ENCODE assay signal across 8 cellular contexts in genomic region chr1:41951492-41951891, GRCh38. TPM values are rescaled to one million over a fixed set of nuclear protein-coding genes. Genes with fewer than 3 reads are reported as not detected.
A peak's percentile ranks its signal among the peaks of the same experiment; 100 is the strongest.
DNase-seq lines count a peak whose midpoint lies in the region; ATAC-seq and TF ChIP-seq lines count a peak whose summit lies in the region.
"Not testable (repeated sequence)": the region's sequence is repeated elsewhere in the genome, so short reads cannot be mapped to it uniquely, and the experiment has no call there.

No MANE protein-coding gene starts in this region.

- H3K4me3 Mint-ChIP-seq in Calu3 (ENCODE audit: low read depth, unreplicated experiment); activated CD4-positive, alpha-beta T cell treated with anti-CD3 and anti-CD28 coated beads, Interleukin-2, amount 10 ng/mL, durations not matched to agents 24 days and 14 days; activated T-helper 1 cell treated with anti-CD3 and anti-CD28 coated beads, Interleukin-12 subunit alpha, Interleukin-12 subunit beta, Interleukin-2, Interleukin-4 antibody, amounts not matched to agents 30 ng/mL and 10 ng/mL and 1 ng/mL, durations not matched to agents 14 hours and 24 hours and 36 hours; stimulated activated effector memory CD8-positive, alpha-beta T cell treated with anti-CD3 and anti-CD28 coated beads, Interleukin-12 subunit alpha, Interleukin-12 subunit beta, amount 100 ng/mL, for 72 hours: not testable (repeated sequence)

- not testable (repeated sequence) for H3K4me3 ChIP-seq in MM.1S (ENCODE audit: low read length); mammary epithelial cell (replicated peaks in 1 of 3; ENCODE audit: insufficient read depth in 1 of 3, low read depth in 2 of 3, low read length in 3 of 3)

- not testable (repeated sequence) for H3K79me2 ChIP-seq in MM.1S (ENCODE audit: low read length)
- peaks cover 12% of the 10 kb centered on the region for H3K79me2 ChIP-seq in mammary epithelial cell (ENCODE audit: insufficient read depth, low read length)

- H3K36me3 ChIP-seq in MM.1S (replicated peaks; ENCODE audit: insufficient read depth, low read length); mammary epithelial cell (ENCODE audit: insufficient read depth, low read length): not testable (repeated sequence)

- not testable (repeated sequence) for DNase-seq in Calu3; MM.1S; activated CD4-positive, alpha-beta T cell treated with anti-CD3 and anti-CD28 coated beads, Interleukin-2, amount 10 ng/mL, durations not matched to agents 24 days and 14 days; activated T-helper 1 cell treated with anti-CD3 and anti-CD28 coated beads, Interleukin-12 subunit alpha, Interleukin-12 subunit beta, Interleukin-2, Interleukin-4 antibody, amounts not matched to agents 30 ng/mL and 10 ng/mL and 1 ng/mL, durations not matched to agents 14 hours and 24 hours and 36 hours (ENCODE audit: low spot score); mammary epithelial cell
- DNase-seq in activated T-cell treated with anti-CD3 and anti-CD28 coated beads for 24 hours (ENCODE audit: low read depth) = peak; percentile 7
- peak in 1 of 2 donors; percentile 58 for DNase-seq in activated naive CD4-positive, alpha-beta T cell treated with anti-CD3 and anti-CD28 coated beads, Interleukin-2, amount 50 U/mL, for 72 hours (ENCODE audit: low spot score in 2 of 2)
- DNase-seq in stimulated activated effector memory CD8-positive, alpha-beta T cell treated with anti-CD3 and anti-CD28 coated beads, Interleukin-12 subunit alpha, Interleukin-12 subunit beta, amount 100 ng/mL, for 72 hours (ENCODE audit: low spot score in 2 of 2) = peak in 1 of 2 donors; percentile 45

- intact Hi-C loops in Calu3 (cut with micrococcal nuclease; ENCODE audit: unreplicated experiment); mammary epithelial cell (cut with micrococcal nuclease): not testable (repeated sequence)
- intact Hi-C loops in activated CD4-positive, alpha-beta T cell treated with anti-CD3 and anti-CD28 coated beads, Interleukin-2, amount 10 ng/mL, durations not matched to agents 24 days and 14 days (cut with micrococcal nuclease) = loop anchor here (1.0 kb wide), 1 partner anchor 66 kb away; no protein-coding TSS in a partner anchor
- intact Hi-C loops in activated T-helper 1 cell treated with anti-CD3 and anti-CD28 coated beads, Interleukin-12 subunit alpha, Interleukin-12 subunit beta, Interleukin-2, Interleukin-4 antibody, amounts not matched to agents 30 ng/mL and 10 ng/mL and 1 ng/mL, durations not matched to agents 14 hours and 24 hours and 36 hours (cut with micrococcal nuclease) = loop anchor here (2.0 kb wide), 3 partner anchors 15 to 65 kb away; no protein-coding TSS in a partner anchor

- not testable (repeated sequence) for H3K9me3 Mint-ChIP-seq in Calu3 (ENCODE audit: low read depth, unreplicated experiment); stimulated activated effector memory CD8-positive, alpha-beta T cell treated with anti-CD3 and anti-CD28 coated beads, Interleukin-12 subunit alpha, Interleukin-12 subunit beta, amount 100 ng/mL, for 72 hours
- peaks cover 29% of the 10 kb centered on the region for H3K9me3 Mint-ChIP-seq in activated CD4-positive, alpha-beta T cell treated with anti-CD3 and anti-CD28 coated beads, Interleukin-2, amount 10 ng/mL, durations not matched to agents 24 days and 14 days
- peaks cover 44% of the 10 kb centered on the region for H3K9me3 Mint-ChIP-seq in activated T-helper 1 cell treated with anti-CD3 and anti-CD28 coated beads, Interleukin-12 subunit alpha, Interleukin-12 subunit beta, Interleukin-2, Interleukin-4 antibody, amounts not matched to agents 30 ng/mL and 10 ng/mL and 1 ng/mL, durations not matched to agents 14 hours and 24 hours and 36 hours
- H3K9me3 Mint-ChIP-seq in activated naive CD4-positive, alpha-beta T cell treated with anti-CD3 and anti-CD28 coated beads, Interleukin-2, amount 50 U/mL, for 72 hours = peaks cover 12 to 30% of the 10 kb centered on the region in 2 donors

- peaks cover 13% of the 10 kb centered on the region for H3K36me3 Mint-ChIP-seq in Calu3 (ENCODE audit: insufficient read depth, unreplicated experiment)
- peaks cover 17% of the 10 kb centered on the region for H3K36me3 Mint-ChIP-seq in activated CD4-positive, alpha-beta T cell treated with anti-CD3 and anti-CD28 coated beads, Interleukin-2, amount 10 ng/mL, durations not matched to agents 24 days and 14 days (ENCODE audit: low read depth)
- H3K36me3 Mint-ChIP-seq in activated T-helper 1 cell treated with anti-CD3 and anti-CD28 coated beads, Interleukin-12 subunit alpha, Interleukin-12 subunit beta, Interleukin-2, Interleukin-4 antibody, amounts not matched to agents 30 ng/mL and 10 ng/mL and 1 ng/mL, durations not matched to agents 14 hours and 24 hours and 36 hours (ENCODE audit: low read depth) = peaks cover 12% of the 10 kb centered on the region
- peaks cover 7 to 56% of the 10 kb centered on the region in 2 donors for H3K36me3 Mint-ChIP-seq in activated naive CD4-positive, alpha-beta T cell treated with anti-CD3 and anti-CD28 coated beads, Interleukin-2, amount 50 U/mL, for 72 hours
- H3K36me3 Mint-ChIP-seq in stimulated activated effector memory CD8-positive, alpha-beta T cell treated with anti-CD3 and anti-CD28 coated beads, Interleukin-12 subunit alpha, Interleukin-12 subunit beta, amount 100 ng/mL, for 72 hours = not testable (repeated sequence)

- peak; percentile 28 to 78 for ATAC-seq in activated naive CD4-positive, alpha-beta T cell treated with anti-CD3 and anti-CD28 coated beads, Interleukin-2, amount 50 U/mL, for 72 hours
- ATAC-seq in stimulated activated effector memory CD8-positive, alpha-beta T cell treated with anti-CD3 and anti-CD28 coated beads, Interleukin-12 subunit alpha, Interleukin-12 subunit beta, amount 100 ng/mL, for 72 hours = not testable (repeated sequence)

- H3K9me2 ChIP-seq in MM.1S (replicated peaks; ENCODE audit: insufficient read depth, low read length) = not testable (repeated sequence)

- WGBS in mammary epithelial cell (ENCODE audit: low coverage, missing lambda C conversion rate) = 84% methylated on average over 3 of the region's 3 CpGs

- H2AFZ ChIP-seq in MM.1S (ENCODE audit: low read length); mammary epithelial cell (ENCODE audit: low read depth, low read length): not testable (repeated sequence)

- CTCF ChIA-PET in Calu3 (lab: Charles Lee); mammary epithelial cell (lab: Charles Lee; ENCODE audit: low non-redundant PET): not testable (repeated sequence)

- H3K27ac Mint-ChIP-seq in Calu3 (ENCODE audit: unreplicated experiment) = peak overlapping the region; percentile 53
- peak overlapping the region; percentile 46 for H3K27ac Mint-ChIP-seq in activated CD4-positive, alpha-beta T cell treated with anti-CD3 and anti-CD28 coated beads, Interleukin-2, amount 10 ng/mL, durations not matched to agents 24 days and 14 days
- peak overlapping the region; percentile 62 for H3K27ac Mint-ChIP-seq in activated T-helper 1 cell treated with anti-CD3 and anti-CD28 coated beads, Interleukin-12 subunit alpha, Interleukin-12 subunit beta, Interleukin-2, Interleukin-4 antibody, amounts not matched to agents 30 ng/mL and 10 ng/mL and 1 ng/mL, durations not matched to agents 14 hours and 24 hours and 36 hours
- H3K27ac Mint-ChIP-seq in activated naive CD4-positive, alpha-beta T cell treated with anti-CD3 and anti-CD28 coated beads, Interleukin-2, amount 50 U/mL, for 72 hours = peak overlapping the region in 1 of 2 donors; percentile 96
- peak overlapping the region; percentile 62 for H3K27ac Mint-ChIP-seq in stimulated activated effector memory CD8-positive, alpha-beta T cell treated with anti-CD3 and anti-CD28 coated beads, Interleukin-12 subunit alpha, Interleukin-12 subunit beta, amount 100 ng/mL, for 72 hours

- in situ Hi-C loops in mammary epithelial cell (cut with MboI; ENCODE audit: low sequenced_read_pairs in 2 of 2) = not testable (repeated sequence)

- H4K20me1 ChIP-seq in MM.1S (ENCODE audit: insufficient read depth, low read length); mammary epithelial cell (ENCODE audit: insufficient read depth, low read length): not testable (repeated sequence)

- H3F3A ChIP-seq in MM.1S (ENCODE audit: insufficient read depth, low read length) = peaks cover 14% of the 10 kb centered on the region

- H3K27ac ChIP-seq in MM.1S (ENCODE audit: low read length) = peak overlapping the region; percentile 21; the same call in 1 of the 2 replicates
- H3K27ac ChIP-seq in mammary epithelial cell (ENCODE audit: insufficient read depth, low read depth, low read length) = peak overlapping the region; percentile 47

- H3K27me3 Mint-ChIP-seq in Calu3 (ENCODE audit: unreplicated experiment); activated CD4-positive, alpha-beta T cell treated with anti-CD3 and anti-CD28 coated beads, Interleukin-2, amount 10 ng/mL, durations not matched to agents 24 days and 14 days; activated T-helper 1 cell treated with anti-CD3 and anti-CD28 coated beads, Interleukin-12 subunit alpha, Interleukin-12 subunit beta, Interleukin-2, Interleukin-4 antibody, amounts not matched to agents 30 ng/mL and 10 ng/mL and 1 ng/mL, durations not matched to agents 14 hours and 24 hours and 36 hours (ENCODE audit: insufficient read depth): not testable (repeated sequence)

- H3K9ac ChIP-seq in MM.1S (ENCODE audit: low read length); mammary epithelial cell (ENCODE audit: insufficient read depth, low read length): not testable (repeated sequence)

- H3K4me1 ChIP-seq in MM.1S (ENCODE audit: low read length) (peaks cover 33% of the 10 kb centered on the region), mammary epithelial cell (ENCODE audit: insufficient read depth, low read length) (peaks cover 53% of the 10 kb centered on the region)

- not testable (repeated sequence) for BruUV-seq in Calu3 (replicated peaks; lab: Mats Ljungman, UMichigan); mammary epithelial cell (replicated peaks; lab: Mats Ljungman, UMichigan)

- not testable (repeated sequence) for TF ChIP-seq CTCF in Calu3 (IDR thresholded peaks at IDR 0.05; ENCODE audit: unreplicated experiment); MM.1S (IDR thresholded peaks at IDR 0.05; ENCODE audit: low read length); mammary epithelial cell (conservative IDR thresholded peaks at IDR 0.05 in 1 of 2, IDR thresholded peaks at IDR 0.05 in 1 of 2; ENCODE audit: extremely low read depth in 1 of 2, insufficient read depth in 1 of 2, low read depth in 1 of 2, low read length in 2 of 2)

- H3K9me3 ChIP-seq in MM.1S (replicated peaks; ENCODE audit: insufficient read depth, low read length); mammary epithelial cell (replicated peaks; ENCODE audit: insufficient read depth, low read length): not testable (repeated sequence)

- dilution Hi-C loops in mammary epithelial cell (cut with HindIII; ENCODE audit: low sequenced_read_pairs) = not testable (repeated sequence)

- not testable (repeated sequence) for H3K4me2 ChIP-seq in MM.1S (ENCODE audit: low read depth, low read length); mammary epithelial cell (ENCODE audit: insufficient read depth, low read depth, low read length)

- H3K27me3 ChIP-seq in MM.1S (replicated peaks; ENCODE audit: insufficient read depth, low read length); mammary epithelial cell (ENCODE audit: insufficient read depth, low read length): not testable (repeated sequence)

- H3K4me1 Mint-ChIP-seq in Calu3 (ENCODE audit: low read depth, unreplicated experiment) = peaks cover 73% of the 10 kb centered on the region
- peaks cover 18% of the 10 kb centered on the region for H3K4me1 Mint-ChIP-seq in activated CD4-positive, alpha-beta T cell treated with anti-CD3 and anti-CD28 coated beads, Interleukin-2, amount 10 ng/mL, durations not matched to agents 24 days and 14 days
- peaks cover 30% of the 10 kb centered on the region for H3K4me1 Mint-ChIP-seq in activated T-helper 1 cell treated with anti-CD3 and anti-CD28 coated beads, Interleukin-12 subunit alpha, Interleukin-12 subunit beta, Interleukin-2, Interleukin-4 antibody, amounts not matched to agents 30 ng/mL and 10 ng/mL and 1 ng/mL, durations not matched to agents 14 hours and 24 hours and 36 hours (ENCODE audit: low read depth)
- H3K4me1 Mint-ChIP-seq in stimulated activated effector memory CD8-positive, alpha-beta T cell treated with anti-CD3 and anti-CD28 coated beads, Interleukin-12 subunit alpha, Interleukin-12 subunit beta, amount 100 ng/mL, for 72 hours = peaks cover 21% of the 10 kb centered on the region

RNA-seq across cellular contexts. Expression of gene HIVEP3, which starts 32.8 kb away (rescaled TPM):
- 5.6 and 9.0 TPM in 2 replicates for total RNA-seq in Calu3 (2022)
- 70.5 and 73.9 TPM in 2 replicates for total RNA-seq in activated CD4-positive, alpha-beta T cell treated with anti-CD3 and anti-CD28 coated beads, Interleukin-2, amount 10 ng/mL, durations not matched to agents 24 days and 14 days
- total RNA-seq in activated T-helper 1 cell treated with anti-CD3 and anti-CD28 coated beads, Interleukin-12 subunit alpha, Interleukin-12 subunit beta, Interleukin-2, Interleukin-4 antibody, amounts not matched to agents 30 ng/mL and 10 ng/mL and 1 ng/mL, durations not matched to agents 14 hours and 24 hours and 36 hours = 75.4 and 76.7 TPM in 2 replicates
- total RNA-seq in activated naive CD4-positive, alpha-beta T cell treated with anti-CD3 and anti-CD28 coated beads, Interleukin-2, amount 50 U/mL, for 72 hours = 10 to 100 TPM; 13.3 to 25.0 TPM
- 1 to 10 TPM; 4.5 to 7.9 TPM for total RNA-seq in mammary epithelial cell
- 6.6 TPM for polyA plus RNA-seq in mammary epithelial cell
- polyA minus RNA-seq in mammary epithelial cell = 9.8 TPM
